35 cellular contexts compared by ENCODE assay signal in genomic region chr5:132785355-132785754, GRCh38. TPM values are rescaled to one million over a fixed set of nuclear protein-coding genes. Genes with fewer than 3 reads are reported as not detected.
DNase-seq lines count a peak whose midpoint lies in the region; ATAC-seq, FAIRE-seq and TF ChIP-seq lines count a peak whose summit lies in the region.
"Had no signal": no experiment of that assay in that cellular context is flagged by ENCODE, and none has a peak within 500 bp of the region (broad histone marks: within the 10 kb centered on the region; RNA-seq: fewer than 3 reads in every experiment).

No MANE protein-coding gene starts in this region.

- H3K9ac ChIP-seq in astrocyte (ENCODE audit: low read length), result no peak overlapping the region

- H3K27ac ChIP-seq in astrocyte (ENCODE audit: low read depth, low read length) (peak overlapping the region; percentile 10), testis (no peak overlapping the region), RWPE1 (no peak overlapping the region)
- H3K27ac ChIP-seq: esophagus squamous epithelium, gastroesophageal sphincter, psoas muscle, sigmoid colon, thyroid gland had no signal

- peak overlapping the region; percentile 57 for H2AFZ ChIP-seq in astrocyte (ENCODE audit: low read depth, low read length)

- H3K27me3 ChIP-seq in astrocyte (ENCODE audit: insufficient read depth, low read length), result no peaks in the 10 kb centered on the region
- no peaks in the 10 kb centered on the region for H3K27me3 ChIP-seq in testis
- H3K27me3 ChIP-seq: sigmoid colon, thyroid gland had no signal

- 83% methylated on average over 5 of the region's 5 CpGs for WGBS in testis, 2 donors

- H3K36me3 ChIP-seq in astrocyte (ENCODE audit: insufficient read depth, low read length) (no peaks in the 10 kb centered on the region), testis (ENCODE audit: low read depth, missing control alignments) (no peaks in the 10 kb centered on the region)
- H3K36me3 ChIP-seq: esophagus squamous epithelium, gastroesophageal sphincter, sigmoid colon, thyroid gland had no signal

- H3K79me2 ChIP-seq in astrocyte (ENCODE audit: insufficient read depth, low read length), result no peaks in the 10 kb centered on the region

- H3K4me1 ChIP-seq in astrocyte (ENCODE audit: insufficient read depth, low read length) (peaks cover 25% of the 10 kb centered on the region), testis (no peaks in the 10 kb centered on the region)
- H3K4me1 ChIP-seq: psoas muscle, sigmoid colon, thyroid gland had no signal

- no peaks in the 10 kb centered on the region for H4K20me1 ChIP-seq in astrocyte (ENCODE audit: insufficient read depth, low read length)

- H3K9me3 ChIP-seq in astrocyte (ENCODE audit: insufficient read depth, low read depth, low read length) (no peaks in the 10 kb centered on the region), testis (no peaks in the 10 kb centered on the region)
- H3K9me3 ChIP-seq: esophagus squamous epithelium, gastroesophageal sphincter, psoas muscle, sigmoid colon, thyroid gland had no signal

- peaks cover 24% of the 10 kb centered on the region for H3K27me3 Mint-ChIP-seq in activated CD8-positive, alpha-beta memory T cell treated with anti-CD3 and anti-CD28 coated beads, Interleukin-2, amount 10 ng/mL, durations not matched to agents 7 days and 5 days
- no peaks in the 10 kb centered on the region for H3K27me3 Mint-ChIP-seq in astrocyte (ENCODE audit: low read depth, unreplicated experiment)

- H3K4me3 ChIP-seq in astrocyte (ENCODE audit: insufficient read depth, low read depth, low read length), result no peak overlapping the region
- H3K4me3 ChIP-seq in testis, result no peak overlapping the region
- H3K4me3 ChIP-seq: esophagus squamous epithelium, gastroesophageal sphincter, psoas muscle, sigmoid colon, thyroid gland had no signal

- CTCF ChIA-PET in activated CD8-positive, alpha-beta memory T cell treated with anti-CD3 and anti-CD28 coated beads, Interleukin-2, amount 10 ng/mL, durations not matched to agents 7 days and 5 days (lab: Charles Lee), result interaction anchor here (1.2 to 1.8 kb wide), 2 partner anchors 21 to 22 kb away, joined by 3 to 6 read pairs; no protein-coding TSS in a partner anchor
- CTCF ChIA-PET in RWPE1 (lab: Yijun Ruan, JAX), result interaction anchor here (0.6 to 1.1 kb wide), 3 partner anchors 29 to 65 kb away, joined by 3 to 4 read pairs (median 4); no protein-coding TSS in a partner anchor

- intact Hi-C loops in testis (cut with DNase I; ENCODE audit: low total_unique reads), result no loop called here

- no peak overlapping the region for H3K27ac Mint-ChIP-seq in activated CD8-positive, alpha-beta memory T cell treated with anti-CD3 and anti-CD28 coated beads, Interleukin-2, amount 10 ng/mL, durations not matched to agents 7 days and 5 days
- H3K27ac Mint-ChIP-seq in astrocyte (ENCODE audit: unreplicated experiment), result peak overlapping the region; percentile 90
- H3K27ac Mint-ChIP-seq: activated CD8-positive, alpha-beta T cell treated with anti-CD3 and anti-CD28 coated beads, Interleukin-2, amount 10 ng/mL, durations not matched to agents 7 days and 5 days; activated naive CD8-positive, alpha-beta T cell treated with anti-CD3 and anti-CD28 coated beads, Interleukin-2, amount 50 U/mL, for 24 hours; activated T-cell treated with anti-CD3 and anti-CD28 coated beads, Interleukin-2, amount 50 U/mL, for 24 hours; CD4-positive, alpha-beta T cell had no signal

- FAIRE-seq in astrocyte (lab: Jason Lieb, UNC), result no peak
- FAIRE-seq: colon, D721Med, endometrium, H54 had no signal

- peaks cover 3% of the 10 kb centered on the region for H3K4me1 Mint-ChIP-seq in activated CD8-positive, alpha-beta memory T cell treated with anti-CD3 and anti-CD28 coated beads, Interleukin-2, amount 10 ng/mL, durations not matched to agents 7 days and 5 days
- peaks cover 33% of the 10 kb centered on the region for H3K4me1 Mint-ChIP-seq in astrocyte (ENCODE audit: low read depth, unreplicated experiment)

- peak overlapping the region; percentile 64 for H3K4me2 ChIP-seq in astrocyte (ENCODE audit: low read length)

- TF ChIP-seq CTCF in astrocyte (IDR thresholded peaks at IDR 0.05; ENCODE audit: insufficient read depth, low read depth, low read length), result no peak
- no peak for TF ChIP-seq CTCF in testis (IDR thresholded peaks at IDR 0.05)
- no peak for TF ChIP-seq CTCF in RWPE1 (conservative IDR thresholded peaks at IDR 0.05; ENCODE audit: low read depth)

- H3K9me3 Mint-ChIP-seq in activated CD8-positive, alpha-beta memory T cell treated with anti-CD3 and anti-CD28 coated beads, Interleukin-2, amount 10 ng/mL, durations not matched to agents 7 days and 5 days (ENCODE audit: low read depth), result no peaks in the 10 kb centered on the region
- peaks cover 2% of the 10 kb centered on the region for H3K9me3 Mint-ChIP-seq in astrocyte (ENCODE audit: unreplicated experiment)
- H3K9me3 Mint-ChIP-seq: activated naive CD8-positive, alpha-beta T cell treated with anti-CD3 and anti-CD28 coated beads, Interleukin-2, amount 50 U/mL, for 24 hours; activated T-cell treated with anti-CD3 and anti-CD28 coated beads, Interleukin-2, amount 50 U/mL, for 24 hours; CD4-positive, alpha-beta T cell; T-helper 1 cell treated with Interleukin-12 subunit alpha and Interleukin-12 subunit beta and Interleukin-4 antibody, amounts not matched to agents 30 μg/mL and 1 μg/mL, for 36 hours had no signal

- TF ChIP-seq POLR2A in testis (IDR thresholded peaks at IDR 0.05), result no peak

- no peak for ATAC-seq in activated CD8-positive, alpha-beta memory T cell treated with anti-CD3 and anti-CD28 coated beads, Interleukin-2, amount 10 ng/mL, durations not matched to agents 7 days and 5 days
- ATAC-seq: activated CD8-positive, alpha-beta T cell treated with anti-CD3 and anti-CD28 coated beads, Interleukin-2, amount 10 ng/mL, durations not matched to agents 7 days and 5 days; activated naive CD8-positive, alpha-beta T cell treated with anti-CD3 and anti-CD28 coated beads, Interleukin-2, amount 50 U/mL, for 24 hours; gastroesophageal sphincter; left colon; psoas muscle had no signal

- no peaks in the 10 kb centered on the region for H3K36me3 Mint-ChIP-seq in activated CD8-positive, alpha-beta memory T cell treated with anti-CD3 and anti-CD28 coated beads, Interleukin-2, amount 10 ng/mL, durations not matched to agents 7 days and 5 days
- no peaks in the 10 kb centered on the region for H3K36me3 Mint-ChIP-seq in astrocyte (ENCODE audit: low read depth, unreplicated experiment)

- peak; percentile 13 for DNase-seq in activated CD8-positive, alpha-beta memory T cell treated with anti-CD3 and anti-CD28 coated beads, Interleukin-2, amount 50 U/mL, for 48 hours
- no peak for DNase-seq in activated CD8-positive, alpha-beta memory T cell treated with anti-CD3 and anti-CD28 coated beads, Interleukin-2, amount 10 ng/mL, durations not matched to agents 7 days and 5 days
- DNase-seq in astrocyte (ENCODE audit: low read depth), result peak; percentile 38
- DNase-seq in islet precursor cell, result peak; percentile 28
- peak; percentile 5 for DNase-seq in testis
- no peak for DNase-seq in NCI-H2081 treated with DMSO at 0.1 percent for 48 hours (lab: John Stamatoyannopoulos, UW)
- DNase-seq in T1000 (lab: John Stamatoyannopoulos, UW), result no peak
- DNase-seq in RWPE1 (ENCODE audit: low spot score), result no peak
- DNase-seq: activated CD4-positive, alpha-beta T cell treated with anti-CD3 and anti-CD28 coated beads for 1 hour; activated CD8-positive, alpha-beta T cell treated with anti-CD3 and anti-CD28 coated beads, Interleukin-2, amount 10 ng/mL, durations not matched to agents 7 days and 5 days; activated naive CD8-positive, alpha-beta T cell treated with anti-CD3 and anti-CD28 coated beads, Interleukin-2, amount 50 U/mL, for 24 hours; activated T-cell treated with anti-CD3 and anti-CD28 coated beads, Interleukin-2, amount 50 U/mL, for 24 hours; CD4-positive, alpha-beta T cell; EL; esophagus squamous epithelium; hippocampal formation; left colon; mesenchymal stem cell; NCI-H1417; NCI-H2107; NCI-H748 treated with DMSO at 0.1 percent for 48 hours; psoas muscle; RPMI8226; sigmoid colon; stimulated activated CD4-positive, alpha-beta T cell treated with anti-CD3 and anti-CD28 coated beads, Interleukin-15, amount 100 ng/mL, for 24 hours; stimulated activated naive CD4-positive, alpha-beta T cell treated with Interleukin-2 at 50 U/mL for 16 hours; thyroid gland had no signal

- no peak overlapping the region for H3K4me3 Mint-ChIP-seq in activated CD8-positive, alpha-beta memory T cell treated with anti-CD3 and anti-CD28 coated beads, Interleukin-2, amount 10 ng/mL, durations not matched to agents 7 days and 5 days
- H3K4me3 Mint-ChIP-seq in astrocyte (ENCODE audit: unreplicated experiment), result no peak overlapping the region
- H3K4me3 Mint-ChIP-seq: activated CD8-positive, alpha-beta T cell treated with anti-CD3 and anti-CD28 coated beads, Interleukin-2, amount 10 ng/mL, durations not matched to agents 7 days and 5 days; activated naive CD8-positive, alpha-beta T cell treated with anti-CD3 and anti-CD28 coated beads, Interleukin-2, amount 50 U/mL, for 24 hours; activated T-cell treated with anti-CD3 and anti-CD28 coated beads, Interleukin-2, amount 50 U/mL, for 24 hours; CD4-positive, alpha-beta T cell; T-helper 1 cell treated with Interleukin-12 subunit alpha and Interleukin-12 subunit beta and Interleukin-4 antibody, amounts not matched to agents 30 μg/mL and 1 μg/mL, for 36 hours had no signal

- POLR2A ChIA-PET in RWPE1 (lab: Yijun Ruan, JAX; ENCODE audit: low non-redundant PET), result no interaction called here

RNA-seq across cellular contexts. Expression of gene SEPTIN8, which starts 8.3 kb away (rescaled TPM):
- 10 to 100 TPM; 43.7 to 57.3 TPM for total RNA-seq in activated CD8-positive, alpha-beta memory T cell treated with anti-CD3 and anti-CD28 coated beads, Interleukin-2, amount 10 ng/mL, durations not matched to agents 7 days and 5 days
- 97.5 and 106 TPM in 2 replicates for total RNA-seq in astrocyte
- total RNA-seq in testis, result 10 to 100 TPM; 12.4 to 13.9 TPM
- 16.4 TPM for polyA plus RNA-seq in testis (ENCODE audit: insufficient read depth, low read depth, low replicate concordance)

RNA-seq across cellular contexts. Expression of gene SOWAHA, which starts 27.7 kb away (rescaled TPM):
- under 1 TPM in 1 of 2 experiments, not detected in 1; 0.42 TPM for total RNA-seq in activated CD8-positive, alpha-beta memory T cell treated with anti-CD3 and anti-CD28 coated beads, Interleukin-2, amount 10 ng/mL, durations not matched to agents 7 days and 5 days
- total RNA-seq in astrocyte (0.10 and 0.20 TPM in 2 replicates), testis (1 to 10 TPM; 1.2 to 1.3 TPM)
- polyA plus RNA-seq in testis (ENCODE audit: insufficient read depth, low read depth, low replicate concordance), result 0.46 TPM
- total RNA-seq: A172; activated CD8-positive, alpha-beta T cell treated with anti-CD3 and anti-CD28 coated beads, Interleukin-2, amount 10 ng/mL, durations not matched to agents 7 days and 5 days; CD4-positive, alpha-beta T cell; MCF 10A; psoas muscle had no signal

RNA-seq across cellular contexts. Expression of gene CCNI2, which starts 38.1 kb away (rescaled TPM):
- total RNA-seq in activated CD8-positive, alpha-beta memory T cell treated with anti-CD3 and anti-CD28 coated beads, Interleukin-2, amount 10 ng/mL, durations not matched to agents 7 days and 5 days, result 10 to 100 TPM; 16.7 to 52.5 TPM
- total RNA-seq in astrocyte (0.16 and 0.24 TPM in 2 replicates), testis (1 to 10 TPM; 2.7 to 4.5 TPM)
- 1.1 TPM for polyA plus RNA-seq in testis (ENCODE audit: insufficient read depth, low read depth, low replicate concordance)
- total RNA-seq: A172, gastroesophageal sphincter, psoas muscle had no signal
- polyA plus RNA-seq: psoas muscle had no signal

RNA-seq across cellular contexts. Expression of gene SHROOM1, which starts 45.1 kb away (rescaled TPM):
- total RNA-seq in activated CD8-positive, alpha-beta memory T cell treated with anti-CD3 and anti-CD28 coated beads, Interleukin-2, amount 10 ng/mL, durations not matched to agents 7 days and 5 days, result 10 to 100 TPM in 1 of 2 experiments, 1 to 10 TPM in 1; 4.4 to 11.5 TPM
- 5.0 TPM in 2 replicates for total RNA-seq in astrocyte
- total RNA-seq in testis, result 1 to 10 TPM; 9.0 to 9.6 TPM
- 2.1 TPM for polyA plus RNA-seq in testis (ENCODE audit: insufficient read depth, low read depth, low replicate concordance)

RNA-seq across cellular contexts. Expression of gene KIF3A, which starts 48.0 kb away (rescaled TPM):
- total RNA-seq in activated CD8-positive, alpha-beta memory T cell treated with anti-CD3 and anti-CD28 coated beads, Interleukin-2, amount 10 ng/mL, durations not matched to agents 7 days and 5 days, result 10 to 100 TPM; 18.2 to 38.8 TPM
- total RNA-seq in astrocyte (25.4 and 25.6 TPM in 2 replicates), testis (10 to 100 TPM; 30.8 to 38.6 TPM)
- polyA plus RNA-seq in testis (ENCODE audit: insufficient read depth, low read depth, low replicate concordance), result 23.2 TPM

Comparison
In these comparisons a context has a peak if more than half of its experiments do, and no peak if none do; other contexts are left out.
1. DNase-seq: peak in activated CD8-positive, alpha-beta memory T cell treated with anti-CD3 and anti-CD28 coated beads, Interleukin-2, amount 50 U/mL, for 48 hours (single experiment), astrocyte (single experiment), islet precursor cell (single experiment) and testis (single experiment); none in activated CD8-positive, alpha-beta memory T cell treated with anti-CD3 and anti-CD28 coated beads, Interleukin-2, amount 10 ng/mL, durations not matched to agents 7 days and 5 days (single experiment), NCI-H2081 treated with DMSO at 0.1 percent for 48 hours (single experiment), T1000 (single experiment) and RWPE1 (single experiment).